In the genomic region with DNA sequence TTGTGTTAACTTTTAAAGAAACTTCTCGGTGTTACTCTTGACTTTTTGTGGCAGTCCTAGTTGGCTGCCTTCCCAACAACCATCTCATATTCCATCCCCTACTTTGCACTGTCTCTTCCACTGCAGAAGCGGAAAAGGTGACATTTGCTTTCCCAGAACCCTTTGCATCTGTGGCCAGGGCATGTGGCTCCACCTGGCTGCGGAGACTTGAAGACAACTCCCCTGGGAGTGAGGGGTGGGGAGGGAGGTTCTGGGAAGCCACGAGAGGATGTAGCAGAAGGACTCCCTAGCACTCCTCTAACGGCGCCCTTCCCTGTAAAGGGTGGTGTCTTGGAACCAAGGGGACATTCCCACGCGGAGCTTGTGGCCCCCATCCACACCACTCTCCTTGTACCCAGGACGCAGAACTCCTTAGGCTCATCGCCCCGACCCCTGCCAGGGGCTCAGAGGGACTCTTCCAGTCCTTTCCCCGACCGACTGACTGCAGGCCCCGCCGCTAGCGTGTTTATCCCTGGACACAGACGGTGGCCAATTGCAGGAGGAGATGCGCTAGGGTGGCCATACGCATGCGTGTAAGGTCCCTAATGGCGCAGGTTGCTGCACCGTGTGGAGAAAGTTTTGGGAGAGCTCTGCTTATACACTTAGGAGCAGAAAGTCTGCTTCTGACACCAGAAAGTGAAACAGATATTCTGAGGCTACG, we compare ENCODE assay signal across 18 cellular contexts. TPM values are rescaled to one million over a fixed set of nuclear protein-coding genes. Genes with fewer than 3 reads are reported as not detected.
DNase-seq lines count a peak whose midpoint lies in the region; ATAC-seq and TF ChIP-seq lines count a peak whose summit lies in the region.
"Had no signal": no experiment of that assay in that cellular context is flagged by ENCODE, and none has a peak within 500 bp of the region (broad histone marks: within the 10 kb centered on the region; RNA-seq: fewer than 3 reads in every experiment).

No MANE protein-coding gene starts in this region.

- H2BK12ac ChIP-seq in H9 (ENCODE audit: insufficient read length, low read depth, low read length) = no peak overlapping the region

- ATAC-seq in upper lobe of left lung (ENCODE audit: low FRiP score in 2 of 2) (peak; percentile 12 to 60), GM18858 (IDR thresholded peaks at IDR 0.05; ENCODE audit: unreplicated experiment) (no peak)

- H3K18ac ChIP-seq in H9 (ENCODE audit: insufficient read length, low read depth, low read length) = no peak overlapping the region

- H2BK120ac ChIP-seq in H9 (ENCODE audit: low read depth, low read length, poor library complexity, severe bottlenecking) = no peak overlapping the region

- POLR2A ChIA-PET in SK-N-SH (lab: Yijun Ruan, JAX) = no interaction called here

- DNase-seq in H9 (peak; percentile 43), NCI-H2171 (lab: John Stamatoyannopoulos, UW) (peak; percentile 2), endodermal cell (peak; percentile 59), upper lobe of left lung (peak in 1 of 2 donors; percentile 25), SK-N-SH (no peak), NCI-H146 treated with DMSO at 0.1 percent for 48 hours (lab: John Stamatoyannopoulos, UW; ENCODE audit: unreplicated experiment) (no peak)
- DNase-seq: DMS 273 treated with DMSO at 0.1 percent for 48 hours, GDM1, GOT3, NCI-H1436 treated with DMSO at 0.1 percent for 48 hours, NCI-H2081, NCI-H345 had no signal

- no peak overlapping the region for H3K4me3 ChIP-seq in endodermal cell (ENCODE audit: low read length)
- H3K4me3 ChIP-seq in upper lobe of left lung = no peak overlapping the region
- H3K4me3 ChIP-seq in SK-N-SH (ENCODE audit: low read depth in 2 of 2, low read length in 1 of 2) = no peak overlapping the region
- H3K4me3 ChIP-seq: GM12878, SJSA1 had no signal

- WGBS in H9 (ENCODE audit: extremely low coverage, insufficient read length, low lambda C conversion rate) = no CpG with 5 or more reads among the region's 23 CpGs
- WGBS in endodermal cell (ENCODE audit: insufficient coverage in 1 of 2, insufficient read length in 1 of 2), 2 experiments = 90 to 93% methylated on average over 10 to 23 of the region's 23 CpGs
- 91 to 93% methylated on average over 20 to 22 of the region's 23 CpGs for WGBS in upper lobe of left lung, 2 donors
- WGBS in SK-N-SH (ENCODE audit: low lambda C conversion rate) = 81% methylated on average over 8 of the region's 23 CpGs

- no peak overlapping the region for H3K56ac ChIP-seq in H9 (ENCODE audit: insufficient read length, low read depth, low read length)

- H2AFZ ChIP-seq in H9 (ENCODE audit: low read length) = no peak overlapping the region
- no peak overlapping the region for H2AFZ ChIP-seq in SK-N-SH (ENCODE audit: low read depth)

- no peak overlapping the region for H3K27ac Mint-ChIP-seq in H9
- H3K27ac Mint-ChIP-seq in endodermal cell = no peak overlapping the region
- H3K27ac Mint-ChIP-seq: IgD-negative memory B cell had no signal

- no peak overlapping the region for H2BK5ac ChIP-seq in H9 (ENCODE audit: insufficient read length, low read length)

- TF ChIP-seq CTCF in H9 (conservative IDR thresholded peaks at IDR 0.05) = peak; percentile 23; the same call in 2 of the 3 replicates
- no peak for TF ChIP-seq CTCF in endodermal cell (conservative IDR thresholded peaks at IDR 0.05)
- no peak for TF ChIP-seq CTCF in upper lobe of left lung (IDR thresholded peaks at IDR 0.05)
- TF ChIP-seq CTCF in SK-N-SH (IDR thresholded peaks at IDR 0.05) = no peak

- CTCF ChIA-PET in SK-N-SH (lab: Yijun Ruan, JAX) = interaction anchor here (0.6 kb wide), 1 partner anchor 11 kb away, joined by 3 read pairs; no protein-coding TSS in a partner anchor

- no peak overlapping the region for H3T11ph ChIP-seq in H9 (ENCODE audit: low read length)

- H3F3A ChIP-seq in SK-N-SH (replicated peaks; ENCODE audit: insufficient read depth) = peaks cover 2% of the 10 kb centered on the region

- H3K4me2 ChIP-seq in H9 (ENCODE audit: insufficient read depth, insufficient read length, low read length) = no peak overlapping the region
- no peak overlapping the region for H3K4me2 ChIP-seq in SK-N-SH

- H3K9me2 ChIP-seq in SK-N-SH = no peaks in the 10 kb centered on the region

- no peak overlapping the region for H4K5ac ChIP-seq in H9 (ENCODE audit: insufficient read length, low read depth, low read length)

- no peak overlapping the region for H3K4me3 Mint-ChIP-seq in H9
- H3K4me3 Mint-ChIP-seq in endodermal cell = no peak overlapping the region
- H3K4me3 Mint-ChIP-seq: CD14-positive monocyte, IgD-negative memory B cell had no signal

- H3K79me2 ChIP-seq in H9 (ENCODE audit: insufficient read depth, low read length) (no peaks in the 10 kb centered on the region), SK-N-SH (ENCODE audit: insufficient read depth) (no peaks in the 10 kb centered on the region)

- no peak for TF ChIP-seq POLR2A in upper lobe of left lung (IDR thresholded peaks at IDR 0.05)

- H4K20me1 ChIP-seq in H9 (ENCODE audit: control insufficient read depth, insufficient read depth, insufficient read length) = no peaks in the 10 kb centered on the region
- no peaks in the 10 kb centered on the region for H4K20me1 ChIP-seq in SK-N-SH (ENCODE audit: insufficient read depth)

- no peak overlapping the region for H2BK15ac ChIP-seq in H9 (ENCODE audit: low read depth, low read length)

- no peak for TF ChIP-seq RAD21 in SK-N-SH (IDR thresholded peaks at IDR 0.05; ENCODE audit: low read length)

- H3K27me3 Mint-ChIP-seq in H9 (ENCODE audit: low read depth) (peaks cover 5% of the 10 kb centered on the region; the same call in 1 of the 2 replicates), endodermal cell (ENCODE audit: insufficient read depth) (peaks cover 2% of the 10 kb centered on the region)

- no peak overlapping the region for H3K23ac ChIP-seq in H9 (ENCODE audit: insufficient read length, low read depth, low read length)

- H3K27ac ChIP-seq in H9 (ENCODE audit: insufficient read length, low read depth, low read length) = no peak overlapping the region
- no peak overlapping the region for H3K27ac ChIP-seq in endodermal cell (ENCODE audit: low read depth, low read length)
- H3K27ac ChIP-seq in upper lobe of left lung = no peak overlapping the region
- H3K27ac ChIP-seq in SK-N-SH (ENCODE audit: low read depth in 2 of 2, low read length in 1 of 2) = no peak overlapping the region
- H3K27ac ChIP-seq: RWPE1, SJSA1 had no signal

- no peak overlapping the region for H2BK20ac ChIP-seq in H9 (ENCODE audit: low read depth, low read length, poor library complexity, severe bottlenecking)

- H3K4me1 ChIP-seq in H9 (ENCODE audit: insufficient read depth, low read length) (no peaks in the 10 kb centered on the region), endodermal cell (ENCODE audit: control insufficient read depth, insufficient read depth, low read length) (peaks cover 6% of the 10 kb centered on the region), upper lobe of left lung (peaks cover 10 to 17% (median 14%) of the 10 kb centered on the region in 4 donors), SK-N-SH (ENCODE audit: control insufficient read depth in 1 of 2, insufficient read depth in 2 of 2, low read depth in 1 of 2, low read length in 1 of 2) (no peaks in the 10 kb centered on the region; a peak in 1 of 4 replicates)
- H3K4me1 ChIP-seq: SJSA1 had no signal

- H3K9me3 Mint-ChIP-seq in H9 (no peaks in the 10 kb centered on the region; a peak in 1 of 5 replicates), endodermal cell (no peaks in the 10 kb centered on the region)
- H3K9me3 Mint-ChIP-seq: IgD-negative memory B cell had no signal

- H3K4me1 Mint-ChIP-seq in H9 = no peaks in the 10 kb centered on the region
- H3K4me1 Mint-ChIP-seq in endodermal cell = peaks cover 19% of the 10 kb centered on the region
- H3K4me1 Mint-ChIP-seq: CD14-positive monocyte, IgD-negative memory B cell had no signal

- no peaks in the 10 kb centered on the region for H3K23me2 ChIP-seq in H9 (ENCODE audit: insufficient read length, low read depth, low read length, poor library complexity, severe bottlenecking)

- H3K36me3 ChIP-seq in endodermal cell (ENCODE audit: control insufficient read depth, insufficient read depth, low read length) (no peaks in the 10 kb centered on the region), upper lobe of left lung (no peaks in the 10 kb centered on the region), SK-N-SH (replicated peaks in 1 of 2; ENCODE audit: control insufficient read depth in 1 of 2, insufficient read depth in 2 of 2, low read length in 1 of 2) (no peaks in the 10 kb centered on the region)
- H3K36me3 ChIP-seq: SJSA1 had no signal

- H3K9me3 ChIP-seq in H9 (ENCODE audit: control insufficient read depth, low read depth, low read length) = no peaks in the 10 kb centered on the region
- no peaks in the 10 kb centered on the region for H3K9me3 ChIP-seq in endodermal cell (ENCODE audit: control insufficient read depth, low read length)
- H3K9me3 ChIP-seq in upper lobe of left lung = no peaks in the 10 kb centered on the region
- no peaks in the 10 kb centered on the region for H3K9me3 ChIP-seq in SK-N-SH
- H3K9me3 ChIP-seq: SJSA1 had no signal

- no peak overlapping the region for H3K14ac ChIP-seq in H9 (ENCODE audit: insufficient read depth, low read length)

- H3K4ac ChIP-seq in H9 (ENCODE audit: low read depth, low read length) = no peak overlapping the region

- TF ChIP-seq EP300 in upper lobe of left lung (IDR thresholded peaks at IDR 0.05) (no peak), SK-N-SH (IDR thresholded peaks at IDR 0.05; ENCODE audit: borderline replicate concordance in 1 of 2, low read depth in 1 of 2, low read length in 1 of 2) (no peak)

- no peaks in the 10 kb centered on the region for H3K27me3 ChIP-seq in H9 (ENCODE audit: insufficient read depth, low read length)
- no peaks in the 10 kb centered on the region for H3K27me3 ChIP-seq in endodermal cell (ENCODE audit: control insufficient read depth, insufficient read depth, low read length, poor library complexity, severe bottlenecking)
- H3K27me3 ChIP-seq in upper lobe of left lung = no peaks in the 10 kb centered on the region
- no peaks in the 10 kb centered on the region for H3K27me3 ChIP-seq in SK-N-SH (ENCODE audit: insufficient read depth)
- H3K27me3 ChIP-seq: SJSA1 had no signal

- no peaks in the 10 kb centered on the region for H3K36me3 Mint-ChIP-seq in H9 (ENCODE audit: insufficient read depth in 1 of 3, low read depth in 3 of 3)
- no peaks in the 10 kb centered on the region for H3K36me3 Mint-ChIP-seq in endodermal cell (ENCODE audit: low read depth)
- H3K36me3 Mint-ChIP-seq: CD14-positive monocyte, IgD-negative memory B cell had no signal

- H4K91ac ChIP-seq in H9 (ENCODE audit: insufficient read length, low read depth, low read length) = no peak overlapping the region

- no peaks in the 10 kb centered on the region for H3K79me1 ChIP-seq in H9 (ENCODE audit: insufficient read depth, low read depth, low read length, poor library complexity, severe bottlenecking)

- H2AK5ac ChIP-seq in H9 (ENCODE audit: insufficient read length, low read length) = no peak overlapping the region

- no peak overlapping the region for H3K9ac ChIP-seq in H9 (ENCODE audit: extremely low read depth, insufficient read length, low read length)
- H3K9ac ChIP-seq in endodermal cell (ENCODE audit: extremely low read depth, low read length, poor library complexity, severe bottlenecking) = no peak overlapping the region
- no peak overlapping the region for H3K9ac ChIP-seq in SK-N-SH

- H4K8ac ChIP-seq in H9 (replicated peaks; ENCODE audit: insufficient read length, low read depth, low read length) = no peak overlapping the region

RNA-seq across cellular contexts. Expression of gene SECISBP2L, which starts 33.2 kb away (rescaled TPM):
- 23.6 and 24.7 TPM in 2 replicates for total RNA-seq in H9 (2021)
- 10 to 100 TPM; 49.4 to 51.0 TPM for total RNA-seq in endodermal cell
- polyA plus RNA-seq in endodermal cell (2013, experiment 1 of 2) = 25.2 TPM
- 25.9 TPM for polyA plus RNA-seq in endodermal cell (2013, experiment 2 of 2)
- total RNA-seq in upper lobe of left lung = 100 to 1,000 TPM in 4 of 6 donors, 10 to 100 TPM in 2; 71.4 to 286 (median 155) TPM
- 6.0 and 7.7 TPM in 2 replicates for polyA plus RNA-seq in SK-N-SH (2012; rRNA removed)
- polyA plus RNA-seq in SK-N-SH (2012; cell fraction: cytosol; rRNA removed) = 8.8 and 9.0 TPM in 2 replicates
- polyA plus RNA-seq in SK-N-SH (2012; cell fraction: nucleus; rRNA removed) = 6.7 and 12.3 TPM in 2 replicates

Comparison
In these comparisons a context has a peak if more than half of its experiments do, and no peak if none do; other contexts are left out.
1. DNase-seq: peak in H9 (single experiment), NCI-H2171 (single experiment) and endodermal cell (single experiment); none in SK-N-SH (single experiment) and NCI-H146 treated with DMSO at 0.1 percent for 48 hours (single experiment).